ENCODE assay signal across 8 cellular contexts in genomic region chr5:141968914-141969608, GRCh38.
A peak's percentile ranks its signal among the peaks of the same experiment; 100 is the strongest.
DNase-seq lines count a peak whose midpoint lies in the region; ATAC-seq lines count a peak whose summit lies in the region.

Gene RNF14 (plus strand): TSS chr5:141969105. CDS start chr5:141973589, 4,484 bp downstream.

- peak; percentile 93 for ATAC-seq in GM18909 (IDR thresholded peaks at IDR 0.05; ENCODE audit: poor library complexity, unreplicated experiment)
- peak; percentile 89 for ATAC-seq in HG03175 (IDR thresholded peaks at IDR 0.05; ENCODE audit: unreplicated experiment)
- peak; percentile 97 for ATAC-seq in activated CD4-positive, CD25-positive, alpha-beta regulatory T cell treated with anti-CD3 and anti-CD28 coated beads, Interleukin-2, amount 50 U/mL, for 24 hours

- DNase-seq in AG20443 (ENCODE audit: low spot score) (peak; percentile 99), NCI-H345 (lab: John Stamatoyannopoulos, UW) (peak; percentile 86), cerebellar cortex (ENCODE audit: low spot score) (peak; percentile 91), kidney glomerular epithelial cell (lab: John Stamatoyannopoulos, UW) (peak; percentile 88)
- peak; percentile 80 to 81 for DNase-seq in stimulated activated CD4-positive, alpha-beta T cell treated with anti-CD3 and anti-CD28 coated beads, Interleukin-1b, Interleukin-23, amount 100 ng/mL, for 1 hour (ENCODE audit: low read depth in 2 of 2)

Comparison
In these comparisons a context has a peak if more than half of its experiments do, and no peak if none do; other contexts are left out.
1. Peak in every context shown above with its lines: DNase-seq and ATAC-seq.